ENCODE assay signal across 1 cellular context in the genomic region with DNA sequence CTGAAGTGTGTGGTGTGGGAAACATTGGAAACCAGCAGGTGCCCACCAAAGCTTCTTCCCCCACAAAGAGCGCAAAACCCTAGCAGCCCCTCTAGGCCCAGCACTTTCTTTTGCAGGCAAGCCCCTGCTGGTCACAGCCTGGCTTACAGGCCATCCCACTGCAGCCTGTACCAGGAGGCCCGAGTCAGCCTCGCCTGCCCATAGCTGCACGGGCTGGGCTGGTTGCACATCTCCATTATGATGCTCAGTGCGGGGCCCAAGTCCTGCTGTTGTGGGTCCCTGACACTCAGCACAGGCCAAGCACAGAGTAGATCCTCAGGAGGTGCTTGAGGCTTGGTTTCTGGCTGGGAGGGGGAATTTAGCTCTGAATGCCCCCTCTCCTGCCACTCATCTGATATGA.
TF ChIP-seq lines count a peak whose summit lies in the region.

No MANE protein-coding gene starts in this region.

TF ChIP-seq in IMR-90, 13 proteins besides CTCF, POLR2A, EP300 and RAD21:
- TF ChIP-seq MAFK (IDR thresholded peaks at IDR 0.05; ENCODE audit: low read depth, low read length) (no peak), MXI1 (IDR thresholded peaks at IDR 0.05; ENCODE audit: borderline replicate concordance, low read depth, low read length) (no peak), MAZ (IDR thresholded peaks at IDR 0.05; ENCODE audit: borderline replicate concordance, low read depth, low read length) (no peak), SMC3 (IDR thresholded peaks at IDR 0.05; ENCODE audit: low read depth, low read length) (no peak), CEBPB (IDR thresholded peaks at IDR 0.05; ENCODE audit: low read depth, low read length) (no peak), RFX5 (IDR thresholded peaks at IDR 0.05; ENCODE audit: low read depth, low read length) (no peak), BHLHE40 (IDR thresholded peaks at IDR 0.05; ENCODE audit: low read depth, low read length) (no peak), CHD1 (IDR thresholded peaks at IDR 0.05; ENCODE audit: low read depth, low read length) (no peak), NFE2L2 (IDR thresholded peaks at IDR 0.05; ENCODE audit: low read depth, low read length) (no peak)
- TF ChIP-seq, protein P1, sequence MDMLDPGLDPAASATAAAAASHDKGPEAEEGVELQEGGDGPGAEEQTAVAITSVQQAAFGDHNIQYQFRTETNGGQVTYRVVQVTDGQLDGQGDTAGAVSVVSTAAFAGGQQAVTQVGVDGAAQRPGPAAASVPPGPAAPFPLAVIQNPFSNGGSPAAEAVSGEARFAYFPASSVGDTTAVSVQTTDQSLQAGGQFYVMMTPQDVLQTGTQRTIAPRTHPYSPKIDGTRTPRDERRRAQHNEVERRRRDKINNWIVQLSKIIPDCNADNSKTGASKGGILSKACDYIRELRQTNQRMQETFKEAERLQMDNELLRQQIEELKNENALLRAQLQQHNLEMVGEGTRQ (IDR thresholded peaks at IDR 0.05; ENCODE audit: low read depth, low read length): no peak
- TF ChIP-seq, protein P2, sequence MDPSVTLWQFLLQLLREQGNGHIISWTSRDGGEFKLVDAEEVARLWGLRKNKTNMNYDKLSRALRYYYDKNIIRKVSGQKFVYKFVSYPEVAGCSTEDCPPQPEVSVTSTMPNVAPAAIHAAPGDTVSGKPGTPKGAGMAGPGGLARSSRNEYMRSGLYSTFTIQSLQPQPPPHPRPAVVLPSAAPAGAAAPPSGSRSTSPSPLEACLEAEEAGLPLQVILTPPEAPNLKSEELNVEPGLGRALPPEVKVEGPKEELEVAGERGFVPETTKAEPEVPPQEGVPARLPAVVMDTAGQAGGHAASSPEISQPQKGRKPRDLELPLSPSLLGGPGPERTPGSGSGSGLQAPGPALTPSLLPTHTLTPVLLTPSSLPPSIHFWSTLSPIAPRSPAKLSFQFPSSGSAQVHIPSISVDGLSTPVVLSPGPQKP (IDR thresholded peaks at IDR 0.05; ENCODE audit: borderline replicate concordance, low read depth, low read length): no peak
